ENCODE assay signal across 11 cellular contexts in the genomic region with DNA sequence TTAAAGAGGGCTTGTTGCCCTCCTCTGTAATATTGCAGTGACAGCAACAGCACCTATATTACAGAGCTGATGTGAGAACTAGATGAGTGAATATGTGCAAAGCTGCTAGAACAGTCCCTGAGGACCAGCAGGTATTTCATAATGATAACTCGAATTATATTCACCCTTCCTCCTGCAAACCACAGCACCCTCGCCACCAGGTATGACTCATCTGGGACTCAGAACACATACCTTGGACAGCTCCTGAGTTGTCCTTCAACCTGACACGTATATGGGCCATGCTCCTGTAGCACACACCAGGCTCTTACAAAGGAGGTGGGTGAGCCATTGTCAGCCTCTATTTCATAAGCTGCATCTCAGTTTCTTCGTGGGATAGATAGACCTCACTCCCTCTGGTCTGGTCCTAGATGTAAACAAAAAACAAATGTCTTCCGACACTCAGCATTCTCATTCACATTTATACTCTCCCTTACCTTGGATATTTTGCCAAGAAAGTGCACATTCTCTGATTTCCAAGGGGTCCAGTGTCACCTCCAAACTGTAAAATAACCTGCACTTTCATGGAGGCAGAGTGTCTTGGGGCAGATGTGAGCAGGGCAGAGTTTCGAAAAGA.
A peak's percentile ranks its signal among the peaks of the same experiment; 100 is the strongest.
DNase-seq lines count a peak whose midpoint lies in the region; ATAC-seq lines count a peak whose summit lies in the region.
"Had no signal": no experiment of that assay in that cellular context is flagged by ENCODE, and none has a peak within 500 bp of the region (broad histone marks: within the 10 kb centered on the region; RNA-seq: fewer than 3 reads in every experiment).

No MANE protein-coding gene starts in this region.

- peaks cover 29% of the 10 kb centered on the region for H3K27me3 Mint-ChIP-seq in activated naive CD8-positive, alpha-beta T cell treated with anti-CD3 and anti-CD28 coated beads, Interleukin-2, amount 50 U/mL, for 24 hours

- no peak overlapping the region for H3K4me3 Mint-ChIP-seq in activated naive CD8-positive, alpha-beta T cell treated with anti-CD3 and anti-CD28 coated beads, Interleukin-2, amount 50 U/mL, for 24 hours
- H3K4me3 Mint-ChIP-seq: central memory CD8-positive, alpha-beta T cell; naive thymus-derived CD4-positive, alpha-beta T cell had no signal

- no peaks in the 10 kb centered on the region for H3K4me1 Mint-ChIP-seq in activated naive CD8-positive, alpha-beta T cell treated with anti-CD3 and anti-CD28 coated beads, Interleukin-2, amount 50 U/mL, for 24 hours
- H3K4me1 Mint-ChIP-seq: naive thymus-derived CD4-positive, alpha-beta T cell had no signal

- H3K36me3 Mint-ChIP-seq in activated naive CD8-positive, alpha-beta T cell treated with anti-CD3 and anti-CD28 coated beads, Interleukin-2, amount 50 U/mL, for 24 hours (ENCODE audit: low read depth), result no peaks in the 10 kb centered on the region
- H3K36me3 Mint-ChIP-seq: naive thymus-derived CD4-positive, alpha-beta T cell had no signal

- no peak overlapping the region for H3K27ac Mint-ChIP-seq in activated naive CD8-positive, alpha-beta T cell treated with anti-CD3 and anti-CD28 coated beads, Interleukin-2, amount 50 U/mL, for 24 hours
- H3K27ac Mint-ChIP-seq: naive thymus-derived CD4-positive, alpha-beta T cell had no signal

- peak; percentile 69 for ATAC-seq in activated naive CD8-positive, alpha-beta T cell treated with anti-CD3 and anti-CD28 coated beads, Interleukin-2, amount 50 U/mL, for 24 hours
- ATAC-seq in GM19324 (IDR thresholded peaks at IDR 0.05; ENCODE audit: low FRiP score, unreplicated experiment), result no peak
- no peak for ATAC-seq in GM18907 (IDR thresholded peaks at IDR 0.05; ENCODE audit: unreplicated experiment)
- no peak for ATAC-seq in HG03025 (IDR thresholded peaks at IDR 0.05; ENCODE audit: low FRiP score, unreplicated experiment)
- ATAC-seq: naive thymus-derived CD4-positive, alpha-beta T cell had no signal

- H3K9me3 Mint-ChIP-seq in activated naive CD8-positive, alpha-beta T cell treated with anti-CD3 and anti-CD28 coated beads, Interleukin-2, amount 50 U/mL, for 24 hours, result no peaks in the 10 kb centered on the region
- H3K9me3 Mint-ChIP-seq: central memory CD8-positive, alpha-beta T cell had no signal

- peak; percentile 68 for DNase-seq in Daoy (ENCODE audit: low read depth)
- peak; percentile 71 for DNase-seq in LoVo (ENCODE audit: low spot score)
- DNase-seq in activated naive CD8-positive, alpha-beta T cell treated with anti-CD3 and anti-CD28 coated beads, Interleukin-2, amount 50 U/mL, for 24 hours, result peak; percentile 23
- DNase-seq in lung microvascular endothelial cell (ENCODE audit: low read depth in 2 of 2), result peak; percentile 47 to 49
- DNase-seq in middle frontal gyrus (ENCODE audit: extremely low spot score, low spot score), result no peak
- DNase-seq: NCI-H510A treated with DMSO at 0.1 percent for 48 hours had no signal
